8 cellular contexts compared by ENCODE assay signal in genomic region chr2:74458132-74458956, GRCh38. TPM values are rescaled to one million over a fixed set of nuclear protein-coding genes. Genes with fewer than 3 reads are reported as not detected.
DNase-seq lines count a peak whose midpoint lies in the region; TF ChIP-seq lines count a peak whose summit lies in the region.

Gene WBP1 (plus strand): TSS chr2:74458438. CDS start chr2:74458603, 165 bp downstream.

- H3K4me3 ChIP-seq in GM23248 (peak within 1 kb of the TSS; percentile 87), esophagus squamous epithelium (peak within 1 kb of the TSS; percentile 52 to 84 (median 72))

- H3K36me3 Mint-ChIP-seq in activated T-helper 1 cell treated with anti-CD3 and anti-CD28 coated beads, Interleukin-12 subunit alpha, Interleukin-12 subunit beta, Interleukin-2, Interleukin-4 antibody, amounts not matched to agents 30 ng/mL and 10 ng/mL and 1 ng/mL, durations not matched to agents 14 hours and 24 hours and 36 hours (ENCODE audit: low read depth): peaks cover 32% of the 10 kb centered on the region

- H3K9ac ChIP-seq in GM23248: peak within 1 kb of the TSS; percentile 84

- H3K9me3 Mint-ChIP-seq in activated T-helper 1 cell treated with anti-CD3 and anti-CD28 coated beads, Interleukin-12 subunit alpha, Interleukin-12 subunit beta, Interleukin-2, Interleukin-4 antibody, amounts not matched to agents 30 ng/mL and 10 ng/mL and 1 ng/mL, durations not matched to agents 14 hours and 24 hours and 36 hours: no peaks in the 10 kb centered on the region

- H2AFZ ChIP-seq in GM23248: peak within 1 kb of the TSS; percentile 91

- H3K4me2 ChIP-seq in GM23248 (ENCODE audit: unreplicated experiment): peak within 1 kb of the TSS; percentile 95

- H3K9me3 ChIP-seq in GM23248 (ENCODE audit: low read depth) (no peaks in the 10 kb centered on the region), esophagus squamous epithelium (no peaks in the 10 kb centered on the region)

- in situ Hi-C loops in GM23248 (cut with MboI): no loop called here

- H3K79me2 ChIP-seq in GM23248 (ENCODE audit: insufficient read depth): peaks cover 40% of the 10 kb centered on the region

- intact Hi-C loops in activated T-helper 1 cell treated with anti-CD3 and anti-CD28 coated beads, Interleukin-12 subunit alpha, Interleukin-12 subunit beta, Interleukin-2, Interleukin-4 antibody, amounts not matched to agents 30 ng/mL and 10 ng/mL and 1 ng/mL, durations not matched to agents 14 hours and 24 hours and 36 hours (cut with micrococcal nuclease): loop anchor here (1.0 to 10.0 kb wide), 10 partner anchors 14 to 721 kb away; partner anchors contain the start of genes AUP1, C2orf81, DGUOK and HK2
- intact Hi-C loops in esophagus squamous epithelium (cut with DNase I): no loop called here

- no peaks in the 10 kb centered on the region; the same call in 1 of the 2 replicates for H3K36me3 ChIP-seq in GM23248 (ENCODE audit: low read depth)
- H3K36me3 ChIP-seq in esophagus squamous epithelium: peaks cover 0 to 29% (median 7%) of the 10 kb centered on the region in 3 donors

- H3K9me2 ChIP-seq in GM23248 (ENCODE audit: insufficient read depth): no peaks in the 10 kb centered on the region

- H3K27me3 ChIP-seq in GM23248 (replicated peaks; ENCODE audit: insufficient read depth): no peaks in the 10 kb centered on the region
- H3K27me3 ChIP-seq in esophagus squamous epithelium: no peaks in the 10 kb centered on the region

- no peaks in the 10 kb centered on the region for H3K27me3 Mint-ChIP-seq in activated T-helper 1 cell treated with anti-CD3 and anti-CD28 coated beads, Interleukin-12 subunit alpha, Interleukin-12 subunit beta, Interleukin-2, Interleukin-4 antibody, amounts not matched to agents 30 ng/mL and 10 ng/mL and 1 ng/mL, durations not matched to agents 14 hours and 24 hours and 36 hours (ENCODE audit: insufficient read depth)

- 0 to 1% methylated on average over 36 to 38 of the region's 38 CpGs for WGBS in GM23248 (ENCODE audit: low coverage in 1 of 2, low lambda C conversion rate in 2 of 2, missing lambda C conversion rate in 2 of 2), 2 experiments
- 0 to 1% methylated on average over 7 to 8 of the region's 38 CpGs for WGBS in esophagus squamous epithelium, 2 donors

- peaks cover 61% of the 10 kb centered on the region for H3K4me1 Mint-ChIP-seq in activated T-helper 1 cell treated with anti-CD3 and anti-CD28 coated beads, Interleukin-12 subunit alpha, Interleukin-12 subunit beta, Interleukin-2, Interleukin-4 antibody, amounts not matched to agents 30 ng/mL and 10 ng/mL and 1 ng/mL, durations not matched to agents 14 hours and 24 hours and 36 hours (ENCODE audit: low read depth)

- H4K20me1 ChIP-seq in GM23248 (ENCODE audit: insufficient read depth): no peaks in the 10 kb centered on the region

- no peak for TF ChIP-seq CTCF in esophagus squamous epithelium (IDR thresholded peaks at IDR 0.05)

- H3K4me3 Mint-ChIP-seq in activated T-helper 1 cell treated with anti-CD3 and anti-CD28 coated beads, Interleukin-12 subunit alpha, Interleukin-12 subunit beta, Interleukin-2, Interleukin-4 antibody, amounts not matched to agents 30 ng/mL and 10 ng/mL and 1 ng/mL, durations not matched to agents 14 hours and 24 hours and 36 hours: peak within 1 kb of the TSS; percentile 98

- H3K27ac ChIP-seq in GM23248 (peak within 1 kb of the TSS; percentile 73), esophagus squamous epithelium (peak within 1 kb of the TSS; percentile 94 to 99 (median 98))

- H3K27ac Mint-ChIP-seq in activated T-helper 1 cell treated with anti-CD3 and anti-CD28 coated beads, Interleukin-12 subunit alpha, Interleukin-12 subunit beta, Interleukin-2, Interleukin-4 antibody, amounts not matched to agents 30 ng/mL and 10 ng/mL and 1 ng/mL, durations not matched to agents 14 hours and 24 hours and 36 hours: peak within 1 kb of the TSS; percentile 98

- DNase-seq in DMS79 (lab: John Stamatoyannopoulos, UW) (peak; percentile 100), GM23248 (peak; percentile 99), Kasumi-1 (lab: John Stamatoyannopoulos, UW) (peak; percentile 99 to 100), RPMI7951 (ENCODE audit: low read depth) (peak; percentile 100), esophagus squamous epithelium (lab: John Stamatoyannopoulos, UW) (peak; percentile 99), myocyte (ENCODE audit: low read depth) (peak; percentile 100)
- DNase-seq in activated T-helper 1 cell treated with anti-CD3 and anti-CD28 coated beads, Interleukin-12 subunit alpha, Interleukin-12 subunit beta, Interleukin-2, Interleukin-4 antibody, amounts not matched to agents 30 ng/mL and 10 ng/mL and 1 ng/mL, durations not matched to agents 14 hours and 24 hours and 36 hours (ENCODE audit: low spot score): peak; percentile 99
- peak; percentile 95 to 100 for DNase-seq in stimulated activated CD8-positive, alpha-beta memory T cell treated with anti-CD3 and anti-CD28 coated beads, Interleukin-7, amount 100 ng/mL, for 48 hours (ENCODE audit: extremely low read depth in 1 of 2, low read depth in 1 of 2)

- peaks cover 9% of the 10 kb centered on the region for H3K4me1 ChIP-seq in GM23248 (ENCODE audit: insufficient read depth)
- H3K4me1 ChIP-seq in esophagus squamous epithelium: peaks cover 32 to 54% (median 32%) of the 10 kb centered on the region in 3 donors

- peak in 1 of 4 donors; percentile 62 for TF ChIP-seq POLR2A in esophagus squamous epithelium (IDR thresholded peaks at IDR 0.05)

- peaks cover 7% of the 10 kb centered on the region for H3F3A ChIP-seq in GM23248 (ENCODE audit: insufficient read depth)

RNA-seq across cellular contexts. Expression of gene WBP1, which starts in this region (rescaled TPM):
- total RNA-seq in GM23248 (2014; rRNA removed; shearing (Covaris generic)): 37.9 and 58.7 TPM in 2 replicates
- 42.4 and 47.1 TPM in 2 replicates for polyA plus RNA-seq in GM23248 (2016; fragmentation: Nextera tagmentation; extraction: Ambion mirVana)
- 66.5 and 70.5 TPM in 2 replicates for total RNA-seq in RPMI7951 (2014; rRNA removed; shearing (Covaris generic))
- total RNA-seq in activated T-helper 1 cell treated with anti-CD3 and anti-CD28 coated beads, Interleukin-12 subunit alpha, Interleukin-12 subunit beta, Interleukin-2, Interleukin-4 antibody, amounts not matched to agents 30 ng/mL and 10 ng/mL and 1 ng/mL, durations not matched to agents 14 hours and 24 hours and 36 hours: 32.6 and 35.3 TPM in 2 replicates
- total RNA-seq in esophagus squamous epithelium: 10 to 100 TPM; 14.2 to 34.1 (median 25.3) TPM
- total RNA-seq in myocyte: 68.4 and 75.4 TPM in 2 replicates
- 182 TPM for polyA plus RNA-seq in myocyte (2012)

Comparison
In these comparisons a context has a peak if more than half of its experiments do, and no peak if none do; other contexts are left out.
1. Peak in every context shown above with its lines: DNase-seq, H3K4me3 ChIP-seq and H3K27ac ChIP-seq.